In the genomic region with DNA sequence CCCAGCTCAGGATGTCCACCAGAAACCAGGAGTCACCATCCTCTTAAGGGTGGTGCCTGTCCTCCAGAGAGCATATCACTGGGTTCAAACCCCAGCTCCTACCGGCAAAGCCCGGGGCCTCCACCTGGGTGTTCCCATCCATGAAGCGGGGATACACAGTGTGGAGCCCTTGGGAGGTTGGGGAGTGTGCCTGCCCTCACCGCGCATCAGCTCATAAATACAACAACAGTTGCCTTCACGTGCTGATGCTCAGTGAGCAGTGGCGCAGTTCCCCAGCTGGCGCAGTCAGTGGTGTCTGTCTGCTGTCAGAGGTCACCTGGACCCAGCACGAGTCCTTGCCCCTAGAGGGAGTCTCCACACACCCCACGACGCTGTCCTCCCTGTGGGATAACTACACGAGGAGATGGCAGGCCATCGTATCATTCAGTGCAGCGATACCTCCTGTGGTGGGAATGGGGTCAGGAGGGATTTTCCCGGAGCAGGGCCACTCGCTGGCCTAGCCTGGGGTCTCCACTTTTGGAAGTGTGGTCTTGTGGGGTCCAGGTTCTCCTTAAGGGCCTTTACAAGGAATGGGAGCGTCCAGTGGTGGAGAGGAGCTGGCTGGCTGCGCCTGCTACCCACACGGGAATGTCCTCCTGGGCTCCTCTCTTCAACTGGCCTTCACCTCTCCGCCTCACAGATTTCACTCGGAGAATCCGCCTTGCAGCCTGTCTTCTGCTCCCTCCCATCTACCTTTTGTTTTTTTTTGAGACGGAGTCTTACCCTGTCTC, we compare ENCODE assay signal across 15 cellular contexts. TPM values are rescaled to one million over a fixed set of nuclear protein-coding genes. Genes with fewer than 3 reads are reported as not detected.
DNase-seq lines count a peak whose midpoint lies in the region; ATAC-seq and TF ChIP-seq lines count a peak whose summit lies in the region.
"Had no signal": no experiment of that assay in that cellular context is flagged by ENCODE, and none has a peak within 500 bp of the region (broad histone marks: within the 10 kb centered on the region; RNA-seq: fewer than 3 reads in every experiment).

No MANE protein-coding gene starts in this region.

- DNase-seq in CD4-positive, alpha-beta T cell: no peak
- DNase-seq in activated naive CD8-positive, alpha-beta T cell treated with anti-CD3 and anti-CD28 coated beads, Interleukin-2, amount 10 ng/mL, durations not matched to agents 7 days and 5 days: no peak
- no peak for DNase-seq in NCI-H526 treated with DMSO at 0.1 percent for 48 hours (lab: John Stamatoyannopoulos, UW)
- DNase-seq in foreskin fibroblast: no peak
- DNase-seq in EL: no peak
- DNase-seq: activated CD4-positive, alpha-beta T cell treated with anti-CD3 and anti-CD28 coated beads, Interleukin-2, amount 50 U/mL, for 4 hours; MG63; SIG-M5; thyroid gland had no signal

- H3K27me3 ChIP-seq in CD4-positive, alpha-beta T cell (ENCODE audit: control insufficient read depth, insufficient read depth, low read length): no peaks in the 10 kb centered on the region
- peaks cover 4% of the 10 kb centered on the region for H3K27me3 ChIP-seq in HUES6 (ENCODE audit: control insufficient read depth, insufficient read depth, low read length)
- H3K27me3 ChIP-seq: body of pancreas, MG63, pancreas, thyroid gland had no signal

- peak overlapping the region; percentile 98 for H3K4me3 Mint-ChIP-seq in CD4-positive, alpha-beta T cell
- no peak overlapping the region for H3K4me3 Mint-ChIP-seq in activated naive CD8-positive, alpha-beta T cell treated with anti-CD3 and anti-CD28 coated beads, Interleukin-2, amount 10 ng/mL, durations not matched to agents 7 days and 5 days
- H3K4me3 Mint-ChIP-seq in nephron: peak overlapping the region; percentile 93 to 96 (median 96)

- peak overlapping the region; percentile 100 for H3K27ac Mint-ChIP-seq in CD4-positive, alpha-beta T cell
- peak overlapping the region; percentile 52 for H3K27ac Mint-ChIP-seq in activated naive CD8-positive, alpha-beta T cell treated with anti-CD3 and anti-CD28 coated beads, Interleukin-2, amount 10 ng/mL, durations not matched to agents 7 days and 5 days
- peak overlapping the region; percentile 31 to 100 (median 100) for H3K27ac Mint-ChIP-seq in nephron

- H3K36me3 Mint-ChIP-seq in CD4-positive, alpha-beta T cell (ENCODE audit: low read depth): peaks cover 22% of the 10 kb centered on the region
- H3K36me3 Mint-ChIP-seq in activated naive CD8-positive, alpha-beta T cell treated with anti-CD3 and anti-CD28 coated beads, Interleukin-2, amount 10 ng/mL, durations not matched to agents 7 days and 5 days: no peaks in the 10 kb centered on the region
- H3K36me3 Mint-ChIP-seq in nephron (ENCODE audit: low read depth): peaks cover 6% of the 10 kb centered on the region

- no peaks in the 10 kb centered on the region for H3K27me3 Mint-ChIP-seq in CD4-positive, alpha-beta T cell
- H3K27me3 Mint-ChIP-seq in activated naive CD8-positive, alpha-beta T cell treated with anti-CD3 and anti-CD28 coated beads, Interleukin-2, amount 10 ng/mL, durations not matched to agents 7 days and 5 days: no peaks in the 10 kb centered on the region
- no peaks in the 10 kb centered on the region for H3K27me3 Mint-ChIP-seq in nephron (ENCODE audit: low read depth)

- no peak overlapping the region for H3K27ac ChIP-seq in CD4-positive, alpha-beta T cell (ENCODE audit: low read depth, low read length)
- H3K27ac ChIP-seq in HUES6 (ENCODE audit: low read depth, low read length): no peak overlapping the region

- CTCF ChIA-PET in CD4-positive, alpha-beta T cell (lab: Charles Lee): interaction anchor here (3.2 kb wide), 1 partner anchor 89 kb away, joined by 16 read pairs; no protein-coding TSS in a partner anchor

- H3K4me1 Mint-ChIP-seq in CD4-positive, alpha-beta T cell (ENCODE audit: low read depth): peaks cover 32% of the 10 kb centered on the region
- H3K4me1 Mint-ChIP-seq in activated naive CD8-positive, alpha-beta T cell treated with anti-CD3 and anti-CD28 coated beads, Interleukin-2, amount 10 ng/mL, durations not matched to agents 7 days and 5 days: peaks cover 16% of the 10 kb centered on the region
- H3K4me1 Mint-ChIP-seq in nephron: peaks cover 15% of the 10 kb centered on the region

- H3K9me3 Mint-ChIP-seq in CD4-positive, alpha-beta T cell: no peaks in the 10 kb centered on the region
- no peaks in the 10 kb centered on the region for H3K9me3 Mint-ChIP-seq in activated naive CD8-positive, alpha-beta T cell treated with anti-CD3 and anti-CD28 coated beads, Interleukin-2, amount 10 ng/mL, durations not matched to agents 7 days and 5 days
- no peaks in the 10 kb centered on the region for H3K9me3 Mint-ChIP-seq in nephron

- intact Hi-C loops in CD4-positive, alpha-beta T cell (cut with DNase I, micrococcal nuclease): loop anchor here (2.0 to 5.0 kb wide), 2 partner anchors 88 to 89 kb away; no protein-coding TSS in a partner anchor

- TF ChIP-seq CTCF in CD4-positive, alpha-beta T cell (IDR thresholded peaks at IDR 0.05): no peak
- TF ChIP-seq CTCF in nephron (IDR thresholded peaks at IDR 0.05; ENCODE audit: unreplicated experiment in 3 of 3) (no peak), foreskin fibroblast (IDR thresholded peaks at IDR 0.05; ENCODE audit: low read depth, low read length) (no peak)

- no peak for ATAC-seq in CD4-positive, alpha-beta T cell (ENCODE audit: poor library complexity)
- no peak for ATAC-seq in activated naive CD8-positive, alpha-beta T cell treated with anti-CD3 and anti-CD28 coated beads, Interleukin-2, amount 10 ng/mL, durations not matched to agents 7 days and 5 days (ENCODE audit: low read depth)
- no peak for ATAC-seq in HG03139 (IDR thresholded peaks at IDR 0.05; ENCODE audit: unreplicated experiment)
- ATAC-seq: body of pancreas, pancreas had no signal

- POLR2A ChIA-PET in CD4-positive, alpha-beta T cell (lab: Charles Lee): interaction anchor here (0.7 to 5.4 kb wide), 9 partner anchors 8 to 132 kb away, joined by 3 to 88 read pairs (median 7); partner anchors contain the start of genes FLYWCH1, FLYWCH2, KCTD5 and PRSS33
- POLR2A ChIA-PET in activated naive CD8-positive, alpha-beta T cell treated with anti-CD3 and anti-CD28 coated beads, Interleukin-2, amount 10 ng/mL, durations not matched to agents 7 days and 5 days (lab: Charles Lee): interaction anchor here (1.2 to 6.1 kb wide), 3 partner anchors 26 to 97 kb away, joined by 4 to 52 read pairs (median 6); partner anchors contain the start of genes KCTD5 and SRRM2

- 0 out of 2 replicates have a peak overlapping the region, but pooled peaks have one; percentile 99 for H3K4me3 ChIP-seq in HUES6 (ENCODE audit: low read depth, low read length)
- H3K4me3 ChIP-seq in foreskin fibroblast (ENCODE audit: low read depth in 1 of 2, low read length in 2 of 2): no peak overlapping the region
- H3K4me3 ChIP-seq: body of pancreas had no signal

- peaks cover 18% of the 10 kb centered on the region for H3K4me1 ChIP-seq in HUES6 (ENCODE audit: control insufficient read depth, insufficient read depth, low read length)

- no peaks in the 10 kb centered on the region for H3K9me3 ChIP-seq in CD4-positive, alpha-beta T cell (ENCODE audit: control insufficient read depth, low read length)
- no peaks in the 10 kb centered on the region for H3K9me3 ChIP-seq in HUES6 (ENCODE audit: control insufficient read depth, insufficient read depth, low read depth, low read length)
- H3K9me3 ChIP-seq: body of pancreas, esophagus muscularis mucosa, MG63, pancreas, thyroid gland had no signal

- peaks cover 15% of the 10 kb centered on the region for H3K36me3 ChIP-seq in HUES6 (ENCODE audit: control insufficient read depth, insufficient read depth, low read length)

- H3K9ac ChIP-seq in HUES6 (ENCODE audit: low read length): no peak overlapping the region

RNA-seq across cellular contexts. Expression of gene ELOB, which starts 2.3 kb away (rescaled TPM):
- 100 to 1,000 TPM; 102 to 103 TPM for total RNA-seq in CD4-positive, alpha-beta T cell
- total RNA-seq in activated naive CD8-positive, alpha-beta T cell treated with anti-CD3 and anti-CD28 coated beads, Interleukin-2, amount 10 ng/mL, durations not matched to agents 7 days and 5 days: 100 to 1,000 TPM; 205 to 210 TPM

RNA-seq across cellular contexts. Expression of gene PRSS33, which starts 8.0 kb away (rescaled TPM):
- total RNA-seq in CD4-positive, alpha-beta T cell: not detected
- total RNA-seq in activated naive CD8-positive, alpha-beta T cell treated with anti-CD3 and anti-CD28 coated beads, Interleukin-2, amount 10 ng/mL, durations not matched to agents 7 days and 5 days: under 1 TPM; 0.17 to 0.36 TPM
- total RNA-seq: body of pancreas, esophagus muscularis mucosa, pancreas, thyroid gland had no signal

RNA-seq across cellular contexts. Expression of gene PRSS41, which starts 18.9 kb away (rescaled TPM):
- not detected for total RNA-seq in CD4-positive, alpha-beta T cell
- total RNA-seq in activated naive CD8-positive, alpha-beta T cell treated with anti-CD3 and anti-CD28 coated beads, Interleukin-2, amount 10 ng/mL, durations not matched to agents 7 days and 5 days: not detected
- total RNA-seq: body of pancreas, esophagus muscularis mucosa, pancreas, thyroid gland had no signal

RNA-seq across cellular contexts. Expression of gene SRRM2, which starts 26.9 kb away (rescaled TPM):
- total RNA-seq in CD4-positive, alpha-beta T cell: 1,000 to 10,000 TPM; 1,187 to 1,199 TPM
- 100 to 1,000 TPM; 740 to 773 TPM for total RNA-seq in activated naive CD8-positive, alpha-beta T cell treated with anti-CD3 and anti-CD28 coated beads, Interleukin-2, amount 10 ng/mL, durations not matched to agents 7 days and 5 days

RNA-seq across cellular contexts. Expression of gene PRSS21, which starts 37.7 kb away (rescaled TPM):
- not detected for total RNA-seq in CD4-positive, alpha-beta T cell
- 1 to 10 TPM; 5.6 to 6.9 TPM for total RNA-seq in activated naive CD8-positive, alpha-beta T cell treated with anti-CD3 and anti-CD28 coated beads, Interleukin-2, amount 10 ng/mL, durations not matched to agents 7 days and 5 days
- total RNA-seq: esophagus muscularis mucosa had no signal
